ENCODE assay signal across 1 cellular context in genomic region chr17:33668516-33668915, GRCh38.
A peak's percentile ranks its signal among the peaks of the same experiment; 100 is the strongest.
TF ChIP-seq lines count a peak whose summit lies in the region.

No MANE protein-coding gene starts in this region.

TF ChIP-seq in IMR-90, 13 proteins besides CTCF, POLR2A, EP300 and RAD21:
- TF ChIP-seq USF2 (IDR thresholded peaks at IDR 0.05; ENCODE audit: low read depth, low read length) (no peak), SMC3 (IDR thresholded peaks at IDR 0.05; ENCODE audit: low read depth, low read length) (no peak), MXI1 (IDR thresholded peaks at IDR 0.05; ENCODE audit: borderline replicate concordance, low read depth, low read length) (no peak), RFX5 (IDR thresholded peaks at IDR 0.05; ENCODE audit: low read depth, low read length) (no peak), MAFK (IDR thresholded peaks at IDR 0.05; ENCODE audit: low read depth, low read length) (peak; percentile 45; the same call in 1 of the 2 replicates), RCOR1 (IDR thresholded peaks at IDR 0.05; ENCODE audit: insufficient replicate concordance, low read length) (no peak), ELK1 (IDR thresholded peaks at IDR 0.05; ENCODE audit: borderline replicate concordance, low read depth, low read length) (no peak)
